Comparison of ENCODE assay signal across 8 cellular contexts in the genomic region with DNA sequence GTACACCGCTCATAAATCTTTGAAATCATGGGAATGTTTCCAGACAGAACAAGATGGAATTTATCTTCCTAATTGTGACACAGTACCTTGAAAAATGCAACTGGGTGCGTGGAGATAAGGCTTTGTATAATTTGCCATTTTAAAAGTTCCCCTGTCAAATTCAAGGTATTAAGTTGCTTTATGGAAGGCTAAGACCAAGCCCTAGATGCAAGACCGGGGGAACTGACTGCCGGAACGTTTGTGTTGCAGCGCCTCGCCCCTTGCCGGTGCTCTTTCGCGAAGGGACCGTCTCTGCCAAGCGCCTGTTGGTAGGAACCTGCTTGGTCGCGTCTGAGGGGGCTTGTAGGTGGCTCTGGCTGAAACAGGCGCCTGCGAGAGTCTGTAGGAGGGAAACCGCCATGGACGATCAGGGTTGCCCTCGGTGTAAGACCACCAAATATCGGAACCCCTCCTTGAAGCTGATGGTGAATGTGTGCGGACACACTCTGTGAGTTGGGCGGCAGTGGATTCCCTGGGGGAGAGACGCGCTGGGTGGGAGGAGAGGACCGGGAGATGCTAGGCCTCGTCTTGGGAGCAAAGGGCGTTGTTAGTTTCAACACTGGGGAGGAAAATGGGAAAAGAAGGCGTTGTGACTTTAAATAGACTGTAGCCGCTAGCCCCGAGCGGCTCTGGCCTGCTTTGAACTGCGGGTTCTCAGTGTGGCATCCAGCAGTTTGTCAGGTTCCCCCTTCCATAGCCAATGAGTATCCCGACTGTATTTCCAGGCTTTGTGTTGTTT.
DNase-seq lines count a peak whose midpoint lies in the region; ATAC-seq and TF ChIP-seq lines count a peak whose summit lies in the region.

A gene (plus strand): TSS at position 297 of the 778 bp plus-strand sequence. CDS start 102 bp downstream, at position 399.

- H3K4me1 Mint-ChIP-seq in central memory CD8-positive, alpha-beta T cell: peaks cover 28% of the 10 kb centered on the region

- H3K9me3 Mint-ChIP-seq in central memory CD8-positive, alpha-beta T cell: no peaks in the 10 kb centered on the region

- peaks cover 17% of the 10 kb centered on the region for H3K27me3 Mint-ChIP-seq in central memory CD8-positive, alpha-beta T cell

- POLR2A ChIA-PET in AG04449 (lab: Yijun Ruan, JAX): no interaction called here

- ATAC-seq in GM18867 (IDR thresholded peaks at IDR 0.05; ENCODE audit: unreplicated experiment) (peak; percentile 96), HG03108 (IDR thresholded peaks at IDR 0.05; ENCODE audit: unreplicated experiment) (peak; percentile 92)
- ATAC-seq in central memory CD8-positive, alpha-beta T cell (replicated peaks; ENCODE audit: extremely low read depth, poor library complexity, severe bottlenecking): peak; percentile 87

- peaks cover 4% of the 10 kb centered on the region for H3K36me3 Mint-ChIP-seq in central memory CD8-positive, alpha-beta T cell (ENCODE audit: insufficient read depth)

- peak within 1 kb of the TSS; percentile 96 for H3K4me3 ChIP-seq in AG04449 (ENCODE audit: low read depth, low read length)

- peak; percentile 13 for TF ChIP-seq CTCF in AG04449 (IDR thresholded peaks at IDR 0.05; ENCODE audit: insufficient read depth, low read length, missing control alignments)

- H3K4me3 Mint-ChIP-seq in central memory CD8-positive, alpha-beta T cell: peak within 1 kb of the TSS; percentile 100

- CTCF ChIA-PET in AG04449 (lab: Yijun Ruan, JAX): interaction anchor here (1.2 to 1.4 kb wide), 2 partner anchors 10 to 22 kb away, joined by 3 to 5 read pairs; a partner anchor contains a TSS

- peak within 1 kb of the TSS; percentile 98 for H3K27ac Mint-ChIP-seq in central memory CD8-positive, alpha-beta T cell (ENCODE audit: low read depth)

- DNase-seq in AG04449 (ENCODE audit: low read depth, low spot score) (peak; percentile 42), NCI-H2196 (lab: John Stamatoyannopoulos, UW; ENCODE audit: unreplicated experiment) (peak; percentile 78), kidney glomerular epithelial cell (lab: John Stamatoyannopoulos, UW) (peak; percentile 81)
- DNase-seq in activated CD4-positive, CD25-positive, alpha-beta regulatory T cell (lab: John Stamatoyannopoulos, UW): peak; percentile 42 to 61 (median 50)
- DNase-seq in central memory CD8-positive, alpha-beta T cell (ENCODE audit: low spot score in 2 of 2): peak; percentile 63 to 68
- peak; percentile 38 to 60 for DNase-seq in stimulated activated CD4-positive, alpha-beta T cell treated with anti-CD3 and anti-CD28 coated beads, Interleukin-1b, Interleukin-23, amount 100 ng/mL, for 1 hour (ENCODE audit: low read depth in 2 of 2)

Comparison
In these comparisons a context has a peak if more than half of its experiments do, and no peak if none do; other contexts are left out.
1. Peak in every context shown above with its lines: DNase-seq, ATAC-seq and H3K4me3 ChIP-seq.